ENCODE assay signal across 1 cellular context in the genomic region with DNA sequence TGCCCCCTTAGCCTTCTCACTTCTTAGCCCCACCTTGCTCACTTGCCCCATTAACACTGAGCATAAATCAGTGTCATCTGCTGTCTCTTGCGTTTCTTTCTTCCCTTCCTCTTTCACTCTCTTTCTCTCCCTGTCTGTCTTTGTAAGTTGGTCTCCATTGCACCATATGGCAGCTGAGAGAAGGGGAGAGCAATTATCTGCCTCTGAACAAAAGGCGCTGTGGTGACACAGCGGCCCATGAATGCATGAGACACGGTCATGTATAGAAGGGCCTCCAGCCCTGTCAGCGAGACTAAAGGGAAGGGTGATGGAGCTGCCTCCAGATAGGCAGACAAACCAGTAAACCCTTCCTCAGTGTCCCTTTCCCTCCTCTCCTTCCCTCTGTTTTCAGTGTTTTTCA.
TF ChIP-seq lines count a peak whose summit lies in the region.

No MANE protein-coding gene starts in this region.

TF ChIP-seq in H1, 55 proteins besides CTCF, POLR2A, EP300 and RAD21 (continued from another document):
- TF ChIP-seq, protein P1, sequence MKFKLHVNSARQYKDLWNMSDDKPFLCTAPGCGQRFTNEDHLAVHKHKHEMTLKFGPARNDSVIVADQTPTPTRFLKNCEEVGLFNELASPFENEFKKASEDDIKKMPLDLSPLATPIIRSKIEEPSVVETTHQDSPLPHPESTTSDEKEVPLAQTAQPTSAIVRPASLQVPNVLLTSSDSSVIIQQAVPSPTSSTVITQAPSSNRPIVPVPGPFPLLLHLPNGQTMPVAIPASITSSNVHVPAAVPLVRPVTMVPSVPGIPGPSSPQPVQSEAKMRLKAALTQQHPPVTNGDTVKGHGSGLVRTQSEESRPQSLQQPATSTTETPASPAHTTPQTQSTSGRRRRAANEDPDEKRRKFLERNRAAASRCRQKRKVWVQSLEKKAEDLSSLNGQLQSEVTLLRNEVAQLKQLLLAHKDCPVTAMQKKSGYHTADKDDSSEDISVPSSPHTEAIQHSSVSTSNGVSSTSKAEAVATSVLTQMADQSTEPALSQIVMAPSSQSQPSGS (IDR thresholded peaks at IDR 0.05; ENCODE audit: low read length) = no peak
- no peak for TF ChIP-seq SUZ12 (IDR thresholded peaks at IDR 0.05; ENCODE audit: low read length)
TF ChIP-seq in H1: peak in this region for 0.
